In genomic region chr11:105032495-105032894, GRCh38 we compare ENCODE assay signal across 12 cellular contexts. TPM values are rescaled to one million over a fixed set of nuclear protein-coding genes. Genes with fewer than 3 reads are reported as not detected.
DNase-seq lines count a peak whose midpoint lies in the region; ATAC-seq and TF ChIP-seq lines count a peak whose summit lies in the region.
"Had no signal": no experiment of that assay in that cellular context is flagged by ENCODE, and none has a peak within 500 bp of the region (broad histone marks: within the 10 kb centered on the region; RNA-seq: fewer than 3 reads in every experiment).

No MANE protein-coding gene starts in this region.

- ATAC-seq in CD4-positive, CD25-positive, alpha-beta regulatory T cell (ENCODE audit: low read depth in 2 of 2), result no peak
- ATAC-seq in GM18867 (IDR thresholded peaks at IDR 0.05; ENCODE audit: unreplicated experiment), result peak; percentile 40
- ATAC-seq in activated CD8-positive, alpha-beta T cell treated with anti-CD3 and anti-CD28 coated beads, Interleukin-2, amount 10 ng/mL, durations not matched to agents 7 days and 5 days, result no peak
- ATAC-seq in naive thymus-derived CD4-positive, alpha-beta T cell, result peak; percentile 36

- H3K9ac ChIP-seq in mesenchymal stem cell (ENCODE audit: low read length), result no peak overlapping the region
- H3K9ac ChIP-seq: KMS-11 had no signal

- H3K4me1 ChIP-seq in CD4-positive, CD25-positive, alpha-beta regulatory T cell (ENCODE audit: control insufficient read depth, insufficient read depth, low read length, poor library complexity, severe bottlenecking), result peaks cover 40% of the 10 kb centered on the region
- H3K4me1 ChIP-seq in naive thymus-derived CD4-positive, alpha-beta T cell (ENCODE audit: control insufficient read depth in 2 of 2, insufficient read depth in 2 of 2, low read length in 2 of 2), result peaks cover 19 to 44% of the 10 kb centered on the region in 2 donors
- no peaks in the 10 kb centered on the region for H3K4me1 ChIP-seq in mesenchymal stem cell (ENCODE audit: control insufficient read depth, insufficient read depth, low read depth, low read length)
- H3K4me1 ChIP-seq in Peyer's patch, result peaks cover 0 to 15% (median 1%) of the 10 kb centered on the region in 4 donors
- H3K4me1 ChIP-seq: ascending aorta had no signal

- peaks cover 0 to 2% (median 0%) of the 10 kb centered on the region in 7 donors for H3K9me3 Mint-ChIP-seq in CD4-positive, CD25-positive, alpha-beta regulatory T cell
- H3K9me3 Mint-ChIP-seq in activated CD8-positive, alpha-beta T cell treated with anti-CD3 and anti-CD28 coated beads, Interleukin-2, amount 10 ng/mL, durations not matched to agents 7 days and 5 days (ENCODE audit: insufficient read depth), result no peaks in the 10 kb centered on the region
- H3K9me3 Mint-ChIP-seq in naive thymus-derived CD4-positive, alpha-beta T cell, result peaks cover 0 to 3% (median 0%) of the 10 kb centered on the region in 11 donors

- H2AFZ ChIP-seq in mesenchymal stem cell (ENCODE audit: low read depth, low read length), result no peak overlapping the region

- H2BK15ac ChIP-seq in mesenchymal stem cell (ENCODE audit: low read depth, poor library complexity, severe bottlenecking), result no peak overlapping the region

- H3K14ac ChIP-seq in mesenchymal stem cell (ENCODE audit: low read length in 2 of 2), result no peak overlapping the region

- intact Hi-C loops in naive thymus-derived CD4-positive, alpha-beta T cell (cut with micrococcal nuclease), result loop anchor here (2.0 to 10.0 kb wide), 3 partner anchors 14 to 992 kb away; partner anchors contain the start of gene MSANTD4 (in 1 of the 2)

- H4K91ac ChIP-seq in mesenchymal stem cell (ENCODE audit: low read length), result no peak overlapping the region

- no peak overlapping the region for H3K18ac ChIP-seq in mesenchymal stem cell (ENCODE audit: low read depth in 1 of 2, low read length in 2 of 2)

- no peaks in the 10 kb centered on the region for H3K27me3 Mint-ChIP-seq in CD4-positive, CD25-positive, alpha-beta regulatory T cell
- H3K27me3 Mint-ChIP-seq in activated CD8-positive, alpha-beta T cell treated with anti-CD3 and anti-CD28 coated beads, Interleukin-2, amount 10 ng/mL, durations not matched to agents 7 days and 5 days (ENCODE audit: low read depth), result no peaks in the 10 kb centered on the region
- H3K27me3 Mint-ChIP-seq in naive thymus-derived CD4-positive, alpha-beta T cell, result no peaks in the 10 kb centered on the region

- H3K36me3 ChIP-seq in CD4-positive, CD25-positive, alpha-beta regulatory T cell (ENCODE audit: control insufficient read depth, insufficient read depth, low read length), result peaks cover 38% of the 10 kb centered on the region
- H3K36me3 ChIP-seq in naive thymus-derived CD4-positive, alpha-beta T cell (ENCODE audit: control insufficient read depth in 2 of 3, insufficient read depth in 3 of 3, low read length in 3 of 3), result peaks cover 16 to 27% (median 19%) of the 10 kb centered on the region in 3 experiments
- peaks cover 0 to 18% of the 10 kb centered on the region in 2 experiments for H3K36me3 ChIP-seq in mesenchymal stem cell (ENCODE audit: control insufficient read depth in 1 of 2, insufficient read depth in 2 of 2, low read depth in 1 of 2, low read length in 2 of 2)
- peaks cover 0 to 35% (median 0%) of the 10 kb centered on the region in 3 donors for H3K36me3 ChIP-seq in Peyer's patch

- peaks cover 31 to 77% (median 61%) of the 10 kb centered on the region in 4 donors for H3K4me1 Mint-ChIP-seq in CD4-positive, CD25-positive, alpha-beta regulatory T cell
- peaks cover 47% of the 10 kb centered on the region for H3K4me1 Mint-ChIP-seq in activated CD8-positive, alpha-beta T cell treated with anti-CD3 and anti-CD28 coated beads, Interleukin-2, amount 10 ng/mL, durations not matched to agents 7 days and 5 days (ENCODE audit: low read depth)
- peaks cover 37 to 76% (median 68%) of the 10 kb centered on the region in 7 donors for H3K4me1 Mint-ChIP-seq in naive thymus-derived CD4-positive, alpha-beta T cell

- peak overlapping the region; percentile 48 to 98 (median 92) for H3K27ac Mint-ChIP-seq in CD4-positive, CD25-positive, alpha-beta regulatory T cell
- no peak overlapping the region for H3K27ac Mint-ChIP-seq in activated CD8-positive, alpha-beta T cell treated with anti-CD3 and anti-CD28 coated beads, Interleukin-2, amount 10 ng/mL, durations not matched to agents 7 days and 5 days
- H3K27ac Mint-ChIP-seq in naive thymus-derived CD4-positive, alpha-beta T cell, result peak overlapping the region in 7 of 9 donors; percentile 5 to 99 (median 46)

- no peaks in the 10 kb centered on the region for H3K79me1 ChIP-seq in mesenchymal stem cell (replicated peaks; ENCODE audit: low read length, poor library complexity, severe bottlenecking)

- no peak overlapping the region for H3K4me2 ChIP-seq in mesenchymal stem cell (ENCODE audit: low read length, poor library complexity, severe bottlenecking)
- H3K4me2 ChIP-seq: KMS-11 had no signal

- no peak overlapping the region for H3K4ac ChIP-seq in mesenchymal stem cell (ENCODE audit: low read depth in 1 of 2, low read length in 2 of 2)

- CTCF ChIA-PET in activated CD8-positive, alpha-beta T cell treated with anti-CD3 and anti-CD28 coated beads, Interleukin-2, amount 10 ng/mL, durations not matched to agents 7 days and 5 days (lab: Charles Lee), result interaction anchor here (2.2 kb wide), 1 partner anchor 11 kb away, joined by 10 read pairs; no protein-coding TSS in a partner anchor
- CTCF ChIA-PET in naive thymus-derived CD4-positive, alpha-beta T cell (lab: Charles Lee), result interaction anchor here (0.6 kb wide), 1 partner anchor 48 kb away, joined by 3 read pairs; no protein-coding TSS in a partner anchor

- no peaks in the 10 kb centered on the region for H3K27me3 ChIP-seq in CD4-positive, CD25-positive, alpha-beta regulatory T cell (ENCODE audit: control insufficient read depth, insufficient read depth, low read length)
- H3K27me3 ChIP-seq in naive thymus-derived CD4-positive, alpha-beta T cell (ENCODE audit: control insufficient read depth in 2 of 2, insufficient read depth in 2 of 2, low read length in 2 of 2), result no peaks in the 10 kb centered on the region
- H3K27me3 ChIP-seq in mesenchymal stem cell (ENCODE audit: control insufficient read depth in 1 of 2, insufficient read depth in 1 of 2, low read length in 2 of 2), result no peaks in the 10 kb centered on the region
- H3K27me3 ChIP-seq in Peyer's patch, result no peaks in the 10 kb centered on the region
- H3K27me3 ChIP-seq: ascending aorta, right lobe of liver had no signal

- 96% methylated on average over 2 of the region's 2 CpGs for WGBS in mesenchymal stem cell

- no peak for TF ChIP-seq POLR2A in Peyer's patch (IDR thresholded peaks at IDR 0.05)

- no peaks in the 10 kb centered on the region for H3K9me3 ChIP-seq in CD4-positive, CD25-positive, alpha-beta regulatory T cell (ENCODE audit: control insufficient read depth in 2 of 2, low read length in 2 of 2)
- H3K9me3 ChIP-seq in naive thymus-derived CD4-positive, alpha-beta T cell (ENCODE audit: control insufficient read depth in 2 of 3, low read length in 3 of 3), result no peaks in the 10 kb centered on the region
- no peaks in the 10 kb centered on the region for H3K9me3 ChIP-seq in mesenchymal stem cell (ENCODE audit: control insufficient read depth, low read length)
- H3K9me3 ChIP-seq in Peyer's patch, result no peaks in the 10 kb centered on the region
- H3K9me3 ChIP-seq: ascending aorta, right lobe of liver had no signal

- no peak for DNase-seq in CD4-positive, CD25-positive, alpha-beta regulatory T cell
- DNase-seq in activated CD8-positive, alpha-beta T cell treated with anti-CD3 and anti-CD28 coated beads, Interleukin-2, amount 10 ng/mL, durations not matched to agents 7 days and 5 days, result no peak
- DNase-seq in naive thymus-derived CD4-positive, alpha-beta T cell, result no peak
- DNase-seq in mesenchymal stem cell, result no peak
- DNase-seq in Peyer's patch, result no peak
- DNase-seq in NCI-H146 (lab: John Stamatoyannopoulos, UW), result no peak
- DNase-seq: effector CD4-positive, alpha-beta T cell; right lobe of liver had no signal

- peaks cover 48% of the 10 kb centered on the region for H3K36me3 Mint-ChIP-seq in CD4-positive, CD25-positive, alpha-beta regulatory T cell
- H3K36me3 Mint-ChIP-seq in activated CD8-positive, alpha-beta T cell treated with anti-CD3 and anti-CD28 coated beads, Interleukin-2, amount 10 ng/mL, durations not matched to agents 7 days and 5 days (ENCODE audit: low read depth), result peaks cover 63% of the 10 kb centered on the region
- peaks cover 16 to 54% (median 41%) of the 10 kb centered on the region in 5 donors for H3K36me3 Mint-ChIP-seq in naive thymus-derived CD4-positive, alpha-beta T cell

- no peak for TF ChIP-seq CTCF in Peyer's patch (IDR thresholded peaks at IDR 0.05)

- H3K4me3 Mint-ChIP-seq in CD4-positive, CD25-positive, alpha-beta regulatory T cell, result peak overlapping the region; percentile 76 to 99 (median 94)
- H3K4me3 Mint-ChIP-seq in activated CD8-positive, alpha-beta T cell treated with anti-CD3 and anti-CD28 coated beads, Interleukin-2, amount 10 ng/mL, durations not matched to agents 7 days and 5 days, result peak overlapping the region; percentile 87
- H3K4me3 Mint-ChIP-seq in naive thymus-derived CD4-positive, alpha-beta T cell, result peak overlapping the region; percentile 68 to 98 (median 92)

- POLR2A ChIA-PET in activated CD8-positive, alpha-beta T cell treated with anti-CD3 and anti-CD28 coated beads, Interleukin-2, amount 10 ng/mL, durations not matched to agents 7 days and 5 days (lab: Charles Lee), result no interaction called here
- POLR2A ChIA-PET in naive thymus-derived CD4-positive, alpha-beta T cell (lab: Charles Lee), result no interaction called here

- no peak overlapping the region for H2AK5ac ChIP-seq in mesenchymal stem cell (ENCODE audit: low read length, severe bottlenecking)

- peak overlapping the region; percentile 96 for H3K4me3 ChIP-seq in CD4-positive, CD25-positive, alpha-beta regulatory T cell (ENCODE audit: low read depth, low read length)
- peak overlapping the region; percentile 70 for H3K4me3 ChIP-seq in naive thymus-derived CD4-positive, alpha-beta T cell (ENCODE audit: low read length)
- no peak overlapping the region for H3K4me3 ChIP-seq in mesenchymal stem cell (ENCODE audit: insufficient read depth in 1 of 2, low read depth in 1 of 2, low read length in 2 of 2)
- H3K4me3 ChIP-seq in Peyer's patch, result peak overlapping the region in 2 of 4 donors; percentile 47 to 54
- H3K4me3 ChIP-seq: ascending aorta, right lobe of liver had no signal

- no peak overlapping the region for H2BK120ac ChIP-seq in mesenchymal stem cell (ENCODE audit: low read depth, low read length)

- no peak overlapping the region for H2BK12ac ChIP-seq in mesenchymal stem cell (ENCODE audit: low read length in 2 of 2)

- H4K8ac ChIP-seq in mesenchymal stem cell (ENCODE audit: low read length), result no peak overlapping the region

- H3K27ac ChIP-seq in CD4-positive, CD25-positive, alpha-beta regulatory T cell (ENCODE audit: insufficient read depth, low read length, poor library complexity, severe bottlenecking), result peak overlapping the region; percentile 55
- no peak overlapping the region for H3K27ac ChIP-seq in naive thymus-derived CD4-positive, alpha-beta T cell (ENCODE audit: low read depth, low read length)
- H3K27ac ChIP-seq in mesenchymal stem cell (ENCODE audit: low read length, poor library complexity, severe bottlenecking), result no peak overlapping the region
- peak overlapping the region in 2 of 4 donors; percentile 21 to 63 for H3K27ac ChIP-seq in Peyer's patch
- H3K27ac ChIP-seq: ascending aorta, KMS-11 had no signal

- H3K23ac ChIP-seq in mesenchymal stem cell (ENCODE audit: low read length in 2 of 2), result no peak overlapping the region

- no peak overlapping the region for H2BK5ac ChIP-seq in mesenchymal stem cell (ENCODE audit: low read depth, low read length, poor library complexity, severe bottlenecking)

RNA-seq across cellular contexts. Expression of gene CASP1, which starts 2.4 kb away (rescaled TPM):
- total RNA-seq in CD4-positive, CD25-positive, alpha-beta regulatory T cell, result 67.5 TPM
- 100 to 1,000 TPM; 104 to 208 (median 141) TPM for polyA plus RNA-seq in CD4-positive, CD25-positive, alpha-beta regulatory T cell
- total RNA-seq in activated CD8-positive, alpha-beta T cell treated with anti-CD3 and anti-CD28 coated beads, Interleukin-2, amount 10 ng/mL, durations not matched to agents 7 days and 5 days, result 10 to 100 TPM; 87.6 to 97.8 TPM
- total RNA-seq in naive thymus-derived CD4-positive, alpha-beta T cell, result 100 to 1,000 TPM in 1 of 5 experiments, 10 to 100 TPM in 4; 29.5 to 141 (median 51.8) TPM
- polyA plus RNA-seq in naive thymus-derived CD4-positive, alpha-beta T cell, result 10 to 100 TPM; 70.1 to 70.3 TPM
- polyA plus RNA-seq in mesenchymal stem cell (2013, experiment 1 of 2), result 324 TPM
- polyA plus RNA-seq in mesenchymal stem cell (2013, experiment 2 of 2), result 338 TPM
- 100 to 1,000 TPM in 1 of 4 donors, 10 to 100 TPM in 3; 42.0 to 146 (median 93.6) TPM for total RNA-seq in Peyer's patch
- total RNA-seq: ascending aorta had no signal

RNA-seq across cellular contexts. Expression of gene CASP5, which starts 9.5 kb away (rescaled TPM):
- total RNA-seq in CD4-positive, CD25-positive, alpha-beta regulatory T cell, result not detected
- under 1 TPM in 1 of 4 donors, not detected in 3; 0.24 TPM for polyA plus RNA-seq in CD4-positive, CD25-positive, alpha-beta regulatory T cell
- total RNA-seq in activated CD8-positive, alpha-beta T cell treated with anti-CD3 and anti-CD28 coated beads, Interleukin-2, amount 10 ng/mL, durations not matched to agents 7 days and 5 days, result not detected
- total RNA-seq in naive thymus-derived CD4-positive, alpha-beta T cell, result 1 to 10 TPM in 1 of 5 experiments, under 1 TPM in 1, not detected in 3; 0.45 to 2.9 TPM
- polyA plus RNA-seq in naive thymus-derived CD4-positive, alpha-beta T cell, result not detected
- 0.55 TPM for polyA plus RNA-seq in mesenchymal stem cell (2013, experiment 1 of 2)
- 0.66 TPM for polyA plus RNA-seq in mesenchymal stem cell (2013, experiment 2 of 2)
- total RNA-seq in Peyer's patch, result 10 to 100 TPM; 10.5 to 27.5 (median 16.9) TPM
- total RNA-seq: ascending aorta, myocyte had no signal

RNA-seq across cellular contexts. Expression of gene CARD16, which starts 12.6 kb away (rescaled TPM):
- total RNA-seq in CD4-positive, CD25-positive, alpha-beta regulatory T cell, result 109 TPM
- 100 to 1,000 TPM; 318 to 445 (median 387) TPM for polyA plus RNA-seq in CD4-positive, CD25-positive, alpha-beta regulatory T cell
- 10 to 100 TPM; 70.8 to 73.9 TPM for total RNA-seq in activated CD8-positive, alpha-beta T cell treated with anti-CD3 and anti-CD28 coated beads, Interleukin-2, amount 10 ng/mL, durations not matched to agents 7 days and 5 days
- total RNA-seq in naive thymus-derived CD4-positive, alpha-beta T cell, result 100 to 1,000 TPM in 1 of 5 experiments, 10 to 100 TPM in 4; 37.1 to 103 (median 42.4) TPM
- 100 to 1,000 TPM; 168 to 184 TPM for polyA plus RNA-seq in naive thymus-derived CD4-positive, alpha-beta T cell
- polyA plus RNA-seq in mesenchymal stem cell (2013, experiment 1 of 2), result 509 TPM
- 497 TPM for polyA plus RNA-seq in mesenchymal stem cell (2013, experiment 2 of 2)
- 10 to 100 TPM in 3 of 4 donors, 1 to 10 TPM in 1; 9.2 to 43.3 (median 24.7) TPM for total RNA-seq in Peyer's patch
- total RNA-seq: myocyte had no signal

Comparison
In these comparisons a context has a peak if more than half of its experiments do, and no peak if none do; other contexts are left out.
1. ATAC-seq: peak in GM18867 (single experiment) and naive thymus-derived CD4-positive, alpha-beta T cell (single experiment); none in CD4-positive, CD25-positive, alpha-beta regulatory T cell (0 of 2) and activated CD8-positive, alpha-beta T cell treated with anti-CD3 and anti-CD28 coated beads, Interleukin-2, amount 10 ng/mL, durations not matched to agents 7 days and 5 days (single experiment).
2. H3K4me3 ChIP-seq: peak in CD4-positive, CD25-positive, alpha-beta regulatory T cell (single experiment) and naive thymus-derived CD4-positive, alpha-beta T cell (single experiment); none in mesenchymal stem cell (0 of 2).
3. Peak in every context shown above with its lines, with median percentiles within 50 percentile points of each other: H3K4me3 Mint-ChIP-seq.